In the genomic region with DNA sequence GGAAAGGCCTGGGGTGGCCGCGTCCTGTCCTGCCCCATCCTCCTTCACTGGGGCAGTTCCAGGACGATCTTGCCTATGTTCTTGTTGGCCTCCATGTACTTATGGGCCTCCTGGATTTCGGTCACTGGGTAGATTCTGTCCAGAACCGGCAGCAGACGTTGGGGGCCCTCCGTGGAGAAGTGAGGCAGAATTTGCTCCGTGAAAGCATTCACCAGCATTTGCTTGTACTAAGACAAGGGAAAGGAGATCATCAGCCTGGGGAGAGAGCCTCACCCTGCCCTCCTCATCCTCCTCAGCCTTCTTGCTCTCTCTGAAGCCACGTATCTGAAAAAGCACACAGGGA, we compare ENCODE assay signal across 8 cellular contexts. TPM values are rescaled to one million over a fixed set of nuclear protein-coding genes. Genes with fewer than 3 reads are reported as not detected.
DNase-seq lines count a peak whose midpoint lies in the region; ATAC-seq and TF ChIP-seq lines count a peak whose summit lies in the region.

No MANE protein-coding gene starts in this region.

- H3K9me3 ChIP-seq in BLaER1 (no peaks in the 10 kb centered on the region), OCI-LY7 (ENCODE audit: low read length) (no peaks in the 10 kb centered on the region)

- H3K27ac Mint-ChIP-seq in endothelial cell (ENCODE audit: unreplicated experiment): peak overlapping the region; percentile 57
- peak overlapping the region; percentile 93 to 98 (median 96) for H3K27ac Mint-ChIP-seq in nephron

- H3K27me3 Mint-ChIP-seq in endothelial cell (ENCODE audit: unreplicated experiment) (peaks cover 8% of the 10 kb centered on the region), nephron (ENCODE audit: low read depth) (peaks cover 4% of the 10 kb centered on the region)

- peaks cover 35% of the 10 kb centered on the region for H3K79me2 ChIP-seq in OCI-LY7 (ENCODE audit: insufficient read depth, low read depth, low read length)

- no peak for DNase-seq in OCI-LY7 (ENCODE audit: low spot score)
- peak; percentile 9 for DNase-seq in endothelial cell (ENCODE audit: low spot score)
- no peak for DNase-seq in middle frontal gyrus (ENCODE audit: extremely low spot score, low spot score)
- no peak for DNase-seq in GM13977 (ENCODE audit: low spot score)

- H3K9me3 Mint-ChIP-seq in endothelial cell (ENCODE audit: unreplicated experiment) (no peaks in the 10 kb centered on the region), nephron (no peaks in the 10 kb centered on the region)

- CTCF ChIA-PET in OCI-LY7 (lab: Charles Lee; ENCODE audit: unreplicated experiment): no interaction called here

- TF ChIP-seq CTCF in OCI-LY7 (conservative IDR thresholded peaks at IDR 0.05; ENCODE audit: low read length) (no peak), endothelial cell (IDR thresholded peaks at IDR 0.05; ENCODE audit: unreplicated experiment) (no peak), nephron (IDR thresholded peaks at IDR 0.05; ENCODE audit: unreplicated experiment in 3 of 3) (no peak), GM13977 (IDR thresholded peaks at IDR 0.05; ENCODE audit: extremely low read depth, insufficient read depth, missing control alignments) (no peak)

- in situ Hi-C loops in GM13977 (cut with MboI; ENCODE audit: low pct_unique_long_range_greater_than_20kb, low sequenced_read_pairs, unreplicated experiment): loop anchor here (10.0 kb wide), 1 partner anchor 253 kb away; no protein-coding TSS in a partner anchor

- intact Hi-C loops in OCI-LY7 (cut with micrococcal nuclease; ENCODE audit: unreplicated experiment): loop anchor here (2.0 kb wide), 1 partner anchor 151 kb away; a partner anchor contains a TSS

- H3K36me3 Mint-ChIP-seq in endothelial cell (ENCODE audit: low read depth, unreplicated experiment) (peaks cover 35% of the 10 kb centered on the region), nephron (ENCODE audit: low read depth) (peaks cover 41% of the 10 kb centered on the region)

- H3K27ac ChIP-seq in BLaER1 (peak overlapping the region; percentile 74), OCI-LY7 (ENCODE audit: low read depth, low read length, poor library complexity, severe bottlenecking) (no peak overlapping the region)

- H3K4me1 Mint-ChIP-seq in endothelial cell (ENCODE audit: unreplicated experiment) (peaks cover 19% of the 10 kb centered on the region), nephron (peaks cover 48% of the 10 kb centered on the region)

- no TSS peak for BruUV-seq in OCI-LY7 (replicated peaks; lab: Mats Ljungman, UMichigan)

- peaks cover 25% of the 10 kb centered on the region for H4K20me1 ChIP-seq in BLaER1
- H4K20me1 ChIP-seq in OCI-LY7 (ENCODE audit: insufficient read depth, low read length): no peaks in the 10 kb centered on the region

- ATAC-seq in GM21786 (IDR thresholded peaks at IDR 0.05; ENCODE audit: unreplicated experiment) (no peak), HG03139 (IDR thresholded peaks at IDR 0.05; ENCODE audit: unreplicated experiment) (no peak)

- POLR2A ChIA-PET in OCI-LY7 (lab: Charles Lee): interaction anchor here (2.5 kb wide), 1 partner anchor 150 kb away, joined by 10 read pairs; a partner anchor contains a TSS

- H3K9ac ChIP-seq in BLaER1: peak overlapping the region; percentile 88

- H3K4me2 ChIP-seq in BLaER1 (peak overlapping the region; percentile 93), OCI-LY7 (ENCODE audit: low read length) (peak overlapping the region; percentile 85)

- H2AFZ ChIP-seq in OCI-LY7 (ENCODE audit: low read length): peak overlapping the region; percentile 73

- no peaks in the 10 kb centered on the region for H3K27me3 ChIP-seq in BLaER1

- H3K4me1 ChIP-seq in BLaER1 (peaks cover 30% of the 10 kb centered on the region), OCI-LY7 (ENCODE audit: insufficient read depth, low read length, poor library complexity, severe bottlenecking) (peaks cover 19% of the 10 kb centered on the region)

- peak overlapping the region; percentile 84 for H3K4me3 ChIP-seq in BLaER1
- peak overlapping the region; percentile 80 for H3K4me3 ChIP-seq in OCI-LY7 (ENCODE audit: low read depth, low read length, poor library complexity, severe bottlenecking)

- peak overlapping the region; percentile 97 for H3K4me3 Mint-ChIP-seq in endothelial cell (ENCODE audit: unreplicated experiment)
- peak overlapping the region; percentile 97 to 98 (median 97) for H3K4me3 Mint-ChIP-seq in nephron

- H3K36me3 ChIP-seq in BLaER1 (peaks cover 46% of the 10 kb centered on the region), OCI-LY7 (ENCODE audit: insufficient read depth, low read length) (peaks cover 21% of the 10 kb centered on the region)

- H3K9me2 ChIP-seq in OCI-LY7 (ENCODE audit: insufficient read depth, low read length): no peaks in the 10 kb centered on the region

RNA-seq across cellular contexts. Expression of a gene that starts 1.4 kb away (rescaled TPM):
- total RNA-seq in OCI-LY7 (2014; rRNA removed; shearing (Covaris generic)): 136 and 143 TPM in 2 replicates
- 108 and 112 TPM in 2 replicates for total RNA-seq in OCI-LY7 (2022)
- total RNA-seq in endothelial cell (ENCODE audit: unreplicated experiment): 67.5 TPM

RNA-seq across cellular contexts. Expression of a gene that starts 7.1 kb away (rescaled TPM):
- 0.36 and 0.38 TPM in 2 replicates for total RNA-seq in OCI-LY7 (2014; rRNA removed; shearing (Covaris generic))
- total RNA-seq in OCI-LY7 (2022) (0.82 and 1.1 TPM in 2 replicates), endothelial cell (ENCODE audit: unreplicated experiment) (81.5 TPM)

RNA-seq across cellular contexts. Expression of a gene that starts 28.0 kb away (rescaled TPM):
- total RNA-seq in OCI-LY7 (2014; rRNA removed; shearing (Covaris generic)): 1.5 and 3.2 TPM in 2 replicates
- 1.5 and 1.6 TPM in 2 replicates for total RNA-seq in OCI-LY7 (2022)
- total RNA-seq in endothelial cell (ENCODE audit: unreplicated experiment): 31.1 TPM

RNA-seq across cellular contexts. Expression of a gene that starts 30.3 kb away (rescaled TPM):
- total RNA-seq in OCI-LY7 (2014; rRNA removed; shearing (Covaris generic)): 10.9 and 13.9 TPM in 2 replicates
- total RNA-seq in OCI-LY7 (2022) (21.0 and 22.8 TPM in 2 replicates), endothelial cell (ENCODE audit: unreplicated experiment) (13.4 TPM)

RNA-seq across cellular contexts. Expression of a gene that starts 45.6 kb away (rescaled TPM):
- not detected in 2 replicates for total RNA-seq in OCI-LY7 (2014; rRNA removed; shearing (Covaris generic))
- total RNA-seq in OCI-LY7 (2022): not detected in 2 replicates
- 1.0 TPM for total RNA-seq in endothelial cell (ENCODE audit: unreplicated experiment)

Comparison
In these comparisons a context has a peak if more than half of its experiments do, and no peak if none do; other contexts are left out.
1. RNA of a gene that starts 7.1 kb away (total RNA-seq): 81.5 TPM in endothelial cell (single experiment); 0.36 to 1.1 TPM in OCI-LY7; every median in the first group is over 10 times any median in the second.